ENCODE assay signal across 7 cellular contexts in genomic region chr14:99995700-99996356, GRCh38.
DNase-seq lines count a peak whose midpoint lies in the region; ATAC-seq and TF ChIP-seq lines count a peak whose summit lies in the region.

No MANE protein-coding gene starts in this region.

- no peaks in the 10 kb centered on the region for H3K9me3 ChIP-seq in right lobe of liver

- DNase-seq in H7, result peak; percentile 58
- no peak for DNase-seq in LNCaP clone FGC (ENCODE audit: low read depth)
- DNase-seq in cardiac fibroblast (ENCODE audit: low read depth in 2 of 2), result peak; percentile 57 to 72
- DNase-seq in right lobe of liver, result peak; percentile 41 to 68 (median 62)
- DNase-seq in stimulated activated CD8-positive, alpha-beta memory T cell treated with anti-CD3 and anti-CD28 coated beads, Interleukin-4, amount 100 ng/mL, for 48 hours, result peak; percentile 81

- H3K36me3 ChIP-seq in H7 (replicated peaks; ENCODE audit: control insufficient read depth, insufficient read depth, low read length), result no peaks in the 10 kb centered on the region
- H3K36me3 ChIP-seq in right lobe of liver, result no peaks in the 10 kb centered on the region

- TF ChIP-seq CTCF in GM12874 (IDR thresholded peaks at IDR 0.05; ENCODE audit: insufficient read depth, low read depth, low read length) (peak; percentile 88), LNCaP clone FGC (IDR thresholded peaks at IDR 0.05; ENCODE audit: control insufficient read depth, extremely low read depth, insufficient read depth) (peak; percentile 61), WI38 (IDR thresholded peaks at IDR 0.05; ENCODE audit: low read depth, low read length) (peak; percentile 96), cardiac fibroblast (IDR thresholded peaks at IDR 0.05; ENCODE audit: low read depth, low read length) (peak; percentile 92), right lobe of liver (IDR thresholded peaks at IDR 0.05) (peak; percentile 70 to 83 (median 78))

- intact Hi-C loops in right lobe of liver (cut with DNase I), result no loop called here

- H3K4me1 ChIP-seq in right lobe of liver, result no peaks in the 10 kb centered on the region

- WGBS in right lobe of liver (ENCODE audit: insufficient coverage, low coverage, low lambda C conversion rate, missing lambda C conversion rate), result 0% methylated on average over 2 of the region's 2 CpGs

- TF ChIP-seq POLR2A in right lobe of liver (IDR thresholded peaks at IDR 0.05), result no peak

- ATAC-seq in right lobe of liver, result peak; percentile 95 to 98 (median 96)

- H3K27ac ChIP-seq in right lobe of liver, result no peak overlapping the region

- H3K27me3 ChIP-seq in H7 (ENCODE audit: control insufficient read depth, insufficient read depth, low read length) (no peaks in the 10 kb centered on the region), right lobe of liver (no peaks in the 10 kb centered on the region)

- H3K4me3 ChIP-seq in H7 (ENCODE audit: insufficient read depth, low read depth, low read length) (no peak overlapping the region), LNCaP clone FGC (ENCODE audit: low read depth, low read length) (no peak overlapping the region), WI38 (ENCODE audit: low read depth, low read length) (no peak overlapping the region), cardiac fibroblast (replicated peaks in 1 of 2; ENCODE audit: low read depth in 2 of 2, low read length in 2 of 2) (no peak overlapping the region), right lobe of liver (no peak overlapping the region)
